8 cellular contexts compared by ENCODE assay signal in the genomic region with DNA sequence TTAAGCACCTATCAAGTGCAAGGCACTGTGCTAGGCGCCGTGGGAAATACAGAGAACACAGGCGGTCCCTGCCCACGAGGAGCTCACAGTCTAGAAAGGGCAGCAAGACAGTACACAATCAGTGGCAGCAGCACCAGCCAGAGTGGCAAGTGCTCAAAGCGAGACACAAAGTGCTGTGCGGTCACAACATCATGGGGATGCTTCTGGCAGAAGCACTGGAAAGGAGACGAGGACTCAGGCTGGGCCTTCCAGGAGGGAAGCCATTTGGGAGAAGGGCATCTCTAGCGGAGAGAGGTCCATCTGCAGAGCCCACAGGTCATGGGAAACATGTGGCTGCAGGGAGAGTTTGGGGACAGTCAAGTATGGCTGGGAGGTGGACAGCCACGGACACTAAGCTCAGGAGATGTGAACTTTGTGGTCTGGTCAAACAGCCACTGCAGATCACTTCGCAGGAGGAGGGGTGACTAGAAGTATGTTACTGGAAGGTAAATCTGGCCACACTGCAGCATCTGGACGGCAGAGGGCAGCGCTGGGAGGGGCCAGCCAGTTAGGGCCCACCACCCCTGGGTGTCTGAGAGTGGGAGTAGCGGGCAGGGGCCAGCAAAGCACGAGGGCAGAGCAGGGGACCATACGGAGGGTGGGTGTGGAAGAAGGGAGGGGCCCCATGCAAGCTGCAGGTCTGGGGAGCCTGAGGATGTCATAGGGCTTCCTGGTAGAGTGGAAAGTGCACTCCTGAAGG.
DNase-seq lines count a peak whose midpoint lies in the region; ATAC-seq and TF ChIP-seq lines count a peak whose summit lies in the region.

No MANE protein-coding gene starts in this region.

- ATAC-seq in GM18867 (IDR thresholded peaks at IDR 0.05; ENCODE audit: unreplicated experiment): no peak

- no peaks in the 10 kb centered on the region for H3K4me1 ChIP-seq in BE2C

- peaks cover 57% of the 10 kb centered on the region for H3K4me1 Mint-ChIP-seq in nephron progenitor cell

- H3K27me3 Mint-ChIP-seq in nephron progenitor cell (ENCODE audit: low read depth, poor library complexity): peaks cover 6% of the 10 kb centered on the region

- H3K4me3 ChIP-seq in BE2C (ENCODE audit: low read depth, low read length) (no peak overlapping the region), HFF-Myc (replicated peaks; ENCODE audit: low read depth, low read length) (no peak overlapping the region), choroid plexus epithelial cell (ENCODE audit: low read depth, low read length) (no peak overlapping the region)

- H3K9me3 Mint-ChIP-seq in nephron progenitor cell: no peaks in the 10 kb centered on the region

- peaks cover 15% of the 10 kb centered on the region for H3K36me3 ChIP-seq in BE2C

- H3K27ac Mint-ChIP-seq in nephron progenitor cell: peak overlapping the region; percentile 79

- no peaks in the 10 kb centered on the region for H3K27me3 ChIP-seq in BE2C

- TF ChIP-seq CTCF in BE2C (IDR thresholded peaks at IDR 0.05; ENCODE audit: low read depth, low read length) (peak; percentile 43), HFF-Myc (IDR thresholded peaks at IDR 0.05; ENCODE audit: low read depth, low read length, missing control alignments) (peak; percentile 40), choroid plexus epithelial cell (conservative IDR thresholded peaks at IDR 0.05; ENCODE audit: low read depth, low read length) (peak; percentile 68), nephron progenitor cell (IDR thresholded peaks at IDR 0.05) (peak; percentile 27)

- DNase-seq in BE2C (no peak), HFF-Myc (ENCODE audit: extremely low read depth, low read depth) (no peak), choroid plexus epithelial cell (ENCODE audit: low read depth) (no peak), nephron progenitor cell (peak; percentile 32), NCI-H524 treated with DMSO at 0.1 percent for 48 hours (lab: John Stamatoyannopoulos, UW) (no peak), inferior parietal cortex (ENCODE audit: extremely low spot score) (no peak), NCI-H1105 treated with DMSO at 0.1 percent for 48 hours (lab: John Stamatoyannopoulos, UW) (no peak)

- H3K9me3 ChIP-seq in BE2C: no peaks in the 10 kb centered on the region

- peaks cover 27% of the 10 kb centered on the region for H3K36me3 Mint-ChIP-seq in nephron progenitor cell (ENCODE audit: low read depth)

- H3K4me3 Mint-ChIP-seq in nephron progenitor cell: no peak overlapping the region
